ENCODE assay signal across 9 cellular contexts in genomic region chr18:34659579-34660517, GRCh38. TPM values are rescaled to one million over a fixed set of nuclear protein-coding genes. Genes with fewer than 3 reads are reported as not detected.
DNase-seq lines count a peak whose midpoint lies in the region; ATAC-seq and TF ChIP-seq lines count a peak whose summit lies in the region.
"Had no signal": no experiment of that assay in that cellular context is flagged by ENCODE, and none has a peak within 500 bp of the region (broad histone marks: within the 10 kb centered on the region; RNA-seq: fewer than 3 reads in every experiment).

No MANE protein-coding gene starts in this region.

- no peak for ATAC-seq in HG02759 (IDR thresholded peaks at IDR 0.05; ENCODE audit: unreplicated experiment)
- no peak for ATAC-seq in HG03571 (IDR thresholded peaks at IDR 0.05; ENCODE audit: unreplicated experiment)

- no peaks in the 10 kb centered on the region for H3K27me3 ChIP-seq in CD8-positive, alpha-beta memory T cell (ENCODE audit: insufficient read depth, low read length, poor library complexity, severe bottlenecking)

- peak overlapping the region; percentile 31 for H3K9ac ChIP-seq in SK-N-MC (ENCODE audit: insufficient read length)

- no peak for TF ChIP-seq CTCF in fibroblast of the aortic adventitia (IDR thresholded peaks at IDR 0.05; ENCODE audit: insufficient read depth, low read length)

- DNase-seq in AG20443 (ENCODE audit: low spot score), result peak; percentile 94
- DNase-seq in KBM-7, result peak; percentile 20
- no peak for DNase-seq in SK-N-MC (ENCODE audit: low read depth, low spot score)
- peak; percentile 98 for DNase-seq in fibroblast of the aortic adventitia (ENCODE audit: low read depth)
- DNase-seq in myocyte (ENCODE audit: low read depth), result peak; percentile 95
- no peak for DNase-seq in CD8-positive, alpha-beta memory T cell
- DNase-seq: naive B cell had no signal

- H3K27me3 Mint-ChIP-seq in CD8-positive, alpha-beta memory T cell, result peaks cover 2 to 22% of the 10 kb centered on the region in 2 donors

- POLR2A ChIA-PET in CD8-positive, alpha-beta memory T cell (lab: Charles Lee), result no interaction called here

- H3K9me3 ChIP-seq in SK-N-MC (ENCODE audit: low read depth, low read length), result no peaks in the 10 kb centered on the region
- H3K9me3 ChIP-seq in CD8-positive, alpha-beta memory T cell (ENCODE audit: low read length), result no peaks in the 10 kb centered on the region

- no peak overlapping the region for H3K4me3 Mint-ChIP-seq in CD8-positive, alpha-beta memory T cell
- H3K4me3 Mint-ChIP-seq: naive B cell had no signal

- in situ Hi-C loops in KBM-7 (cut with MboI; ENCODE audit: low pct_unique_long_range_greater_than_20kb, low sequenced_read_pairs), result no loop called here

- H3K9me3 Mint-ChIP-seq in CD8-positive, alpha-beta memory T cell, result peaks cover 0 to 2% (median 0%) of the 10 kb centered on the region in 5 donors

- H3K4me3 ChIP-seq in SK-N-MC (peak overlapping the region; percentile 45), fibroblast of the aortic adventitia (ENCODE audit: low read depth, low read length) (no peak overlapping the region)
- H3K4me3 ChIP-seq in CD8-positive, alpha-beta memory T cell (ENCODE audit: low read length), result no peak overlapping the region

- no peak overlapping the region for H3K27ac Mint-ChIP-seq in CD8-positive, alpha-beta memory T cell
- H3K27ac Mint-ChIP-seq: naive B cell had no signal

- no peaks in the 10 kb centered on the region for H3K36me3 ChIP-seq in SK-N-MC (ENCODE audit: insufficient read depth, low read length)
- no peaks in the 10 kb centered on the region for H3K36me3 ChIP-seq in CD8-positive, alpha-beta memory T cell (ENCODE audit: insufficient read depth, low read length)

- H3K36me3 Mint-ChIP-seq in CD8-positive, alpha-beta memory T cell, result no peaks in the 10 kb centered on the region
- H3K36me3 Mint-ChIP-seq: naive B cell had no signal

- peak overlapping the region; percentile 38; the same call in 1 of the 2 replicates for H3K27ac ChIP-seq in SK-N-MC
- no peak overlapping the region for H3K27ac ChIP-seq in CD8-positive, alpha-beta memory T cell (ENCODE audit: low read depth, low read length)

- H3K4me1 Mint-ChIP-seq in CD8-positive, alpha-beta memory T cell, result no peaks in the 10 kb centered on the region
- H3K4me1 Mint-ChIP-seq: naive B cell had no signal

- CTCF ChIA-PET in CD8-positive, alpha-beta memory T cell (lab: Charles Lee), result no interaction called here

- no peaks in the 10 kb centered on the region for H3K4me1 ChIP-seq in CD8-positive, alpha-beta memory T cell (ENCODE audit: insufficient read depth, low read length)

RNA-seq across cellular contexts. Expression of gene DTNA, which starts 50.2 kb away (rescaled TPM):
- total RNA-seq in fibroblast of the aortic adventitia (ENCODE audit: low replicate concordance), result 22.0 and 34.3 TPM in 2 replicates
- total RNA-seq in myocyte, result 50.3 and 74.3 TPM in 2 replicates
- 20.3 TPM for polyA plus RNA-seq in myocyte (2012)
- total RNA-seq in CD8-positive, alpha-beta memory T cell, result not detected
- not detected for polyA plus RNA-seq in CD8-positive, alpha-beta memory T cell

Comparison
In these comparisons a context has a peak if more than half of its experiments do, and no peak if none do; other contexts are left out.
1. DNase-seq: peak in AG20443 (single experiment), KBM-7 (single experiment), fibroblast of the aortic adventitia (single experiment) and myocyte (single experiment); none in SK-N-MC (single experiment) and CD8-positive, alpha-beta memory T cell (0 of 5).
2. RNA of gene DTNA, which starts 50.2 kb away (total RNA-seq): 50.3 to 74.3 TPM in myocyte and 22.0 to 34.3 TPM in fibroblast of the aortic adventitia; not detected in CD8-positive, alpha-beta memory T cell; every median in the first group is over 10 times any median in the second.